ENCODE assay signal across 8 cellular contexts in the genomic region with DNA sequence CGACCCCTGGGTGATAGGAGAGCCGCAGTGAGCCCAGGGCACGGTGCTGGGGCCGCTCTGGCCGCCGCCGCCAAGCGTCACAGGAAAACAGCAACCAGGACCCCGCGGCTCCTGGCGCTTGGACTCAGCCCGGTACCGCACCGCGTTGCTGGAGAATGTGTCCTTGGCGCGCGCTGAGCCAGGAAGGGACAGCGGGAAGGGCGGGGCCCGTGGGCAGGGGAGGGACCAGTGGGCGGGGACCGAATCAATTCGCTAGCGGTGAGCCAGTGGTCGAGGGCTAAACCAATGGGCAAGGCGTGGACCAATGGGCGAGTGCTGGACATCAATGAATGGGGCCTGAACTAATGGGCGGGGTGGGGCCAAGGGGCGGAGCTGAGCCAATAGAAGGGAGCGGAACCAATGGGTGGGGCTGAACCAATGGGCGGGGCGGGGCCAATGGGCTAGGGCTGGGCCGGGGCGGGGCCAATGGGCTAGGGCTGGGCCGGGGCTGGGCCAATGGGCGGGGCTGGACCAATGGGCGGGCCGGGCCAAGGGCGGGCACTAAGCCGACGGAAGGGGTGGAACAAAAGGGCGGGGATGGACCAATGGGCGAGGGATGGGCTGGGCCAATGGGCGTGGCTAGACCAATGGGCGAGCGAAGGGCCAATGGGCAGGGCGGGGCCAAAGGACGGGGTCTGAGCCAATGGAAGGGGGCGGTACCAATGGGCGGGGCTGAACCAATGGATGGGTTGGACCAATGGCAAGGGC. TPM values are rescaled to one million over a fixed set of nuclear protein-coding genes. Genes with fewer than 3 reads are reported as not detected.
DNase-seq lines count a peak whose midpoint lies in the region; ATAC-seq and TF ChIP-seq lines count a peak whose summit lies in the region.

No MANE protein-coding gene starts in this region.

- peak overlapping the region; percentile 92 for H3K4me3 Mint-ChIP-seq in Caco-2 (ENCODE audit: unreplicated experiment)

- peaks cover 33% of the 10 kb centered on the region for H3K36me3 Mint-ChIP-seq in Caco-2 (ENCODE audit: insufficient read depth, unreplicated experiment)

- H3K27ac ChIP-seq in HUES48 (ENCODE audit: low read depth, low read length): peak overlapping the region; percentile 86
- no peak overlapping the region for H3K27ac ChIP-seq in OCI-LY1 (ENCODE audit: low read depth, low read length, poor library complexity, severe bottlenecking)
- H3K27ac ChIP-seq in epithelial cell of prostate: peak overlapping the region; percentile 81

- no peaks in the 10 kb centered on the region for H4K20me1 ChIP-seq in OCI-LY1 (ENCODE audit: insufficient read depth, low read length)

- intact Hi-C loops in Caco-2 (cut with micrococcal nuclease; ENCODE audit: unreplicated experiment): loop anchor here (1.0 kb wide), 1 partner anchor 22 kb away; a partner anchor contains a TSS

- H3K27ac Mint-ChIP-seq in Caco-2 (ENCODE audit: unreplicated experiment): peak overlapping the region; percentile 90

- no TSS peak for BruUV-seq in Caco-2 (replicated peaks; lab: Mats Ljungman, UMichigan)

- no peaks in the 10 kb centered on the region for H3K27me3 ChIP-seq in Caco-2 (replicated peaks; ENCODE audit: control insufficient read depth, insufficient read depth, low read length)
- H3K27me3 ChIP-seq in HUES48 (ENCODE audit: control insufficient read depth, insufficient read depth, low read length): no peaks in the 10 kb centered on the region
- H3K27me3 ChIP-seq in OCI-LY1 (ENCODE audit: insufficient read depth, low read length): no peaks in the 10 kb centered on the region
- no peaks in the 10 kb centered on the region for H3K27me3 ChIP-seq in mononuclear cell (ENCODE audit: insufficient read depth, low read length)

- H3K36me3 ChIP-seq in Caco-2 (ENCODE audit: control insufficient read depth, insufficient read depth, low read length) (no peaks in the 10 kb centered on the region), HUES48 (ENCODE audit: control insufficient read depth, insufficient read depth, low read length) (no peaks in the 10 kb centered on the region), OCI-LY1 (ENCODE audit: insufficient read depth, low read length) (no peaks in the 10 kb centered on the region)

- H3K4me1 Mint-ChIP-seq in Caco-2 (ENCODE audit: low read depth, unreplicated experiment): peaks cover 5% of the 10 kb centered on the region

- TF ChIP-seq CTCF in Caco-2 (IDR thresholded peaks at IDR 0.05; ENCODE audit: insufficient read depth in 1 of 2, low read depth in 1 of 2, low read length in 1 of 2, severe bottlenecking in 1 of 2, unreplicated experiment in 1 of 2): no peak
- TF ChIP-seq CTCF in OCI-LY1 (IDR thresholded peaks at IDR 0.05; ENCODE audit: low read length): no peak

- H3K4me1 ChIP-seq in Caco-2 (peaks cover 6% of the 10 kb centered on the region), HUES48 (ENCODE audit: control insufficient read depth, insufficient read depth, low read length) (peaks cover 6% of the 10 kb centered on the region; the same call in 1 of the 2 replicates), OCI-LY1 (ENCODE audit: insufficient read depth, low read length, severe bottlenecking) (peaks cover 10% of the 10 kb centered on the region), mononuclear cell (ENCODE audit: insufficient read depth, low read length) (peaks cover 19% of the 10 kb centered on the region)

- H3K9ac ChIP-seq in HUES48 (ENCODE audit: low read depth, low read length) (peak overlapping the region; percentile 73), OCI-LY1 (ENCODE audit: low read length) (peak overlapping the region; percentile 53; the same call in 1 of the 2 replicates)

- H3K79me2 ChIP-seq in OCI-LY1 (ENCODE audit: insufficient read depth, low read length): no peaks in the 10 kb centered on the region

- H3K9me2 ChIP-seq in OCI-LY1 (ENCODE audit: low read depth, low read length): no peaks in the 10 kb centered on the region

- no peak overlapping the region for H2AFZ ChIP-seq in OCI-LY1 (ENCODE audit: low read length)

- POLR2A ChIA-PET in Caco-2 (lab: Charles Lee): interaction anchor here (0.5 to 1.0 kb wide), 5 partner anchors 22 to 118 kb away, joined by 3 to 18 read pairs (median 6); a partner anchor contains a TSS

- H3K4me3 ChIP-seq in Caco-2 (ENCODE audit: low read depth, low read length) (peak overlapping the region; percentile 88), HUES48 (ENCODE audit: low read depth, low read length) (peak overlapping the region; percentile 98), OCI-LY1 (ENCODE audit: low read depth, low read length, poor library complexity, severe bottlenecking) (peak overlapping the region; percentile 64), mononuclear cell (ENCODE audit: low read length) (peak overlapping the region; percentile 59)

- H3K9me3 Mint-ChIP-seq in Caco-2 (ENCODE audit: unreplicated experiment): no peaks in the 10 kb centered on the region

- 0 out of 2 replicates have a peak, but pooled peaks cover 2% of the 10 kb centered on the region for H3F3A ChIP-seq in OCI-LY1 (ENCODE audit: insufficient read depth, low read length)

- H3K9me3 ChIP-seq in Caco-2 (no peaks in the 10 kb centered on the region), HUES48 (ENCODE audit: control insufficient read depth, insufficient read depth, low read length) (no peaks in the 10 kb centered on the region), OCI-LY1 (ENCODE audit: low read length) (no peaks in the 10 kb centered on the region), mononuclear cell (ENCODE audit: low read depth, low read length) (no peaks in the 10 kb centered on the region)

- CTCF ChIA-PET in Caco-2 (lab: Charles Lee): interaction anchor here (0.6 to 1.5 kb wide), 9 partner anchors 14 to 67 kb away, joined by 3 to 15 read pairs (median 4); a partner anchor contains a TSS

- H3K27me3 Mint-ChIP-seq in Caco-2 (ENCODE audit: insufficient read depth, unreplicated experiment): no peaks in the 10 kb centered on the region

- peak; percentile 99 to 100 for DNase-seq in Caco-2
- DNase-seq in activated T-cell treated with anti-CD3 and anti-CD28 coated beads for 24 hours (ENCODE audit: low read depth): peak; percentile 92
- DNase-seq in epithelial cell of prostate (ENCODE audit: low read depth, low spot score): peak; percentile 98
- peak; percentile 61 to 74 for DNase-seq in stimulated activated CD8-positive, alpha-beta memory T cell treated with anti-CD3 and anti-CD28 coated beads, Interleukin-4, amount 100 ng/mL, for 1 hour (ENCODE audit: low read depth in 2 of 2, low spot score in 1 of 2)

- peak overlapping the region; percentile 87 for H3K4me2 ChIP-seq in OCI-LY1 (ENCODE audit: low read length)

- ATAC-seq in GM21381 (IDR thresholded peaks at IDR 0.05; ENCODE audit: unreplicated experiment): peak; percentile 76

RNA-seq across cellular contexts. Expression of a gene that starts 6.3 kb away (rescaled TPM):
- 23.3 and 27.9 TPM in 2 replicates for total RNA-seq in Caco-2 (2022)
- 15.7 TPM for total RNA-seq in mononuclear cell

RNA-seq across cellular contexts. Expression of a gene that starts 22.4 kb away (rescaled TPM):
- total RNA-seq in Caco-2 (2022) (26.0 and 28.7 TPM in 2 replicates), mononuclear cell (8.1 TPM)

RNA-seq across cellular contexts. Expression of a gene that starts 47.4 kb away (rescaled TPM):
- 131 TPM in 2 replicates for total RNA-seq in Caco-2 (2022)
- 0.21 TPM for total RNA-seq in mononuclear cell

RNA-seq across cellular contexts. Expression of a gene that starts 58.7 kb away (rescaled TPM):
- 1.9 and 2.2 TPM in 2 replicates for total RNA-seq in Caco-2 (2022)
- total RNA-seq in mononuclear cell: not detected

Comparison
In these comparisons a context has a peak if more than half of its experiments do, and no peak if none do; other contexts are left out.
1. RNA of a gene that starts 47.4 kb away (total RNA-seq): 131 TPM in Caco-2; 0.21 TPM in mononuclear cell (single experiment); every median in the first group is over 100 times any median in the second.
2. Peak in every context shown above with its lines, with median percentiles within 50 percentile points of each other: DNase-seq and H3K4me3 ChIP-seq.